ENCODE assay signal across 24 cellular contexts in genomic region chr19:52871466-52871865, GRCh38.
"Had no signal": no experiment of that assay in that cellular context is flagged by ENCODE, and none has a peak within 500 bp of the region (broad histone marks: within the 10 kb centered on the region; RNA-seq: fewer than 3 reads in every experiment).

No MANE protein-coding gene starts in this region.

- H3K27me3 Mint-ChIP-seq: dendritic cell treated with granulocyte-macrophage colony-stimulating factor and Interleukin-4, amounts not matched to agents 40 ng/mL and 50 ng/mL, for 4 days; effector memory CD8-positive, alpha-beta T cell had no signal

- H3K4me3 ChIP-seq: colonic mucosa, coronary artery, dorsolateral prefrontal cortex, esophagus muscularis mucosa, esophagus squamous epithelium, gastrocnemius medialis, gastroesophageal sphincter, heart left ventricle, heart right ventricle had no signal

- H3K27me3 ChIP-seq: colonic mucosa, dorsolateral prefrontal cortex, esophagus muscularis mucosa, esophagus squamous epithelium, foreskin keratinocyte, gastrocnemius medialis, gastroesophageal sphincter, heart left ventricle, heart right ventricle had no signal

- H3K27ac Mint-ChIP-seq: dendritic cell treated with granulocyte-macrophage colony-stimulating factor and Interleukin-4, amounts not matched to agents 40 ng/mL and 50 ng/mL, for 4 days; effector memory CD8-positive, alpha-beta T cell; endodermal cell had no signal

- DNase-seq: colonic mucosa; cortex of kidney; dermis blood vessel endothelial cell; dorsolateral prefrontal cortex; effector CD4-positive, alpha-beta T cell; effector CD8-positive, alpha-beta T cell; effector memory CD4-positive, alpha-beta T cell; effector memory CD8-positive, alpha-beta T cell; endodermal cell; erythroblast; esophagus squamous epithelium; foreskin fibroblast; foreskin keratinocyte; foreskin melanocyte; gastrocnemius medialis; glutamatergic neuron; head of caudate nucleus; heart left ventricle; heart right ventricle had no signal

- H3K4me1 ChIP-seq: colonic mucosa, esophagus muscularis mucosa, esophagus squamous epithelium, foreskin keratinocyte, gastrocnemius medialis, gastroesophageal sphincter, heart left ventricle, heart right ventricle had no signal

- H3K9me3 ChIP-seq: colonic mucosa, esophagus muscularis mucosa, gastrocnemius medialis, gastroesophageal sphincter, heart left ventricle had no signal

- H3K4me3 Mint-ChIP-seq: dendritic cell treated with granulocyte-macrophage colony-stimulating factor and Interleukin-4, amounts not matched to agents 40 ng/mL and 50 ng/mL, for 4 days; effector memory CD8-positive, alpha-beta T cell; endodermal cell had no signal

- H3K27ac ChIP-seq: colonic mucosa, coronary artery, dorsolateral prefrontal cortex, epithelial cell of prostate, esophagus muscularis mucosa, esophagus squamous epithelium, foreskin keratinocyte, gastrocnemius medialis, gastroesophageal sphincter, heart left ventricle, heart right ventricle had no signal

- H3K36me3 ChIP-seq: colonic mucosa, esophagus squamous epithelium, gastrocnemius medialis, heart left ventricle had no signal
